ENCODE assay signal across 24 cellular contexts in the genomic region with DNA sequence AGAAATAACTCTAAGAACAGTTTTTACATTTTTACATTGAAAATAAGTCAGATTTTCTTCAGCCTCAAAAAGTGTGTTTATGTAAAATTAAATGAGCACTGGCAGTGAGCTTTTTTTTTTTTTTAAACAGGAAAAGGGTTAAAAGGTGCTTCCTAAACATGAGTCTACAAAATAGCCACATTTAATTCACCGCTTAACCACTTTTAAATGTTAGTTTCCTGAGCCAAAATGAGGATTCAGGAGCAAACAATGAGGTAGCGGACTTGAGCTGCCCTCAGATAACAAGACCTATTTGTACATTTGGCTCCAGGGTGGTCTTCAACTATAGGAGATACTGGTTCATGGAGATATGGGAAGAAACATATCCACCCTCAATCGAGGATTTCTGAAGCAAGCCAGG.
"Had no signal": no experiment of that assay in that cellular context is flagged by ENCODE, and none has a peak within 500 bp of the region (broad histone marks: within the 10 kb centered on the region; RNA-seq: fewer than 3 reads in every experiment).

No MANE protein-coding gene starts in this region.

- H3K27ac ChIP-seq: HL-60, SJCRH30 had no signal

- H3K27me3 ChIP-seq: SJCRH30 had no signal

- H3K9me3 ChIP-seq: SJCRH30 had no signal

- H3K4me1 ChIP-seq: SJCRH30 had no signal

- H3K36me3 ChIP-seq: SJCRH30 had no signal

- FAIRE-seq: HTR-8/SVneo had no signal

- DNase-seq: Karpas-422, KBM-7, MV-4-11, NCI-H1048, NCI-H1105, NCI-H1417, NCI-H1436 treated with DMSO at 0.1 percent for 48 hours, NCI-H1694, NCI-H187 treated with DMSO at 0.1 percent for 48 hours, NCI-H2029 treated with DMSO at 0.1 percent for 48 hours, NCI-H2171 treated with DMSO at 0.1 percent for 48 hours, NCI-H345, NCI-H524, NCI-H526 treated with DMSO at 0.1 percent for 48 hours, NCI-H774, SHP77 treated with DMSO at 0.1 percent for 48 hours, SJCRH30, T-helper 1 cell had no signal

- H3K4me1 Mint-ChIP-seq: IgD-negative memory B cell had no signal

- H3K4me3 ChIP-seq: SJCRH30 had no signal

- ATAC-seq: Panc1, Right ventricle myocardium inferior, SK-N-SH treated with all-trans-retinoic acid at 6 μM for 48 hours had no signal
